Comparison of ENCODE assay signal across 1 cellular context in the genomic region with DNA sequence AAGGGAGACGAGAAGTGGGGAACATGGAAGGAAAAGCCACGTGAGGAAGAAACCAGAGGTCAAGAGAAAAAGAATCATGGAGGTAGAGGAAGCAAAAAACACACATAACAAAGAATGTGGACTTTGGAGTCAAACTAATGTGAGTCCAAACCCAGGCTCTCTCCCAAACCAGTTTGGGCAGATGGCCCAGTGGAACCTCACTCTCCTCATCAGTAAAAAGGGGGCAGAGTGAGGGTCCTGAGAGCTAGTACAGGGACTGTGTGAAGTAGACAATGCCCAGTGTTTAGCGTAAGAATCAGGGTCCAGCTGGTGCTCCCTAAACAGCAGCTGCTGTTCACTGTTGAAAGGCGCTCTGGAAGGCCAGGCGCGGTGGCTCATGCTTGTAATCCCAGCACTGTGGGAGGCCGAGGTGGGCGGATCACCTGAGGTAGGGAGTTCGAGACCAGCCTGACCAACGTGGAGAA.
TF ChIP-seq lines count a peak whose summit lies in the region.
"Not testable (repeated sequence)": the region's sequence is repeated elsewhere in the genome, so short reads cannot be mapped to it uniquely, and the experiment has no call there.

No MANE protein-coding gene starts in this region.

TF ChIP-seq in HepG2, 621 proteins besides CTCF, POLR2A, EP300 and RAD21 (continues in another document):
- TF ChIP-seq, protein P1, sequence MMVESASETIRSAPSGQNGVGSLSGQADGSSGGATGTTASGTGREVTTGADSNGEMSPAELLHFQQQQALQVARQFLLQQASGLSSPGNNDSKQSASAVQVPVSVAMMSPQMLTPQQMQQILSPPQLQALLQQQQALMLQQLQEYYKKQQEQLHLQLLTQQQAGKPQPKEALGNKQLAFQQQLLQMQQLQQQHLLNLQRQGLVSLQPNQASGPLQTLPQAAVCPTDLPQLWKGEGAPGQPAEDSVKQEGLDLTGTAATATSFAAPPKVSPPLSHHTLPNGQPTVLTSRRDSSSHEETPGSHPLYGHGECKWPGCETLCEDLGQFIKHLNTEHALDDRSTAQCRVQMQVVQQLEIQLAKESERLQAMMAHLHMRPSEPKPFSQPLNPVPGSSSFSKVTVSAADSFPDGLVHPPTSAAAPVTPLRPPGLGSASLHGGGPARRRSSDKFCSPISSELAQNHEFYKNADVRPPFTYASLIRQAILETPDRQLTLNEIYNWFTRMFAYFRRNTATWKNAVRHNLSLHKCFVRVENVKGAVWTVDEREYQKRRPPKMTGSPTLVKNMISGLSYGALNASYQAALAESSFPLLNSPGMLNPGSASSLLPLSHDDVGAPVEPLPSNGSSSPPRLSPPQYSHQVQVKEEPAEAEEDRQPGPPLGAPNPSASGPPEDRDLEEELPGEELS (CRISPR knock-in tag; IDR thresholded peaks at IDR 0.05), result 0 out of 2 replicates have a peak, but pooled peaks have one; percentile 31
- TF ChIP-seq ZBTB33 (CRISPR knock-in tag; IDR thresholded peaks at IDR 0.05) (peak; percentile 96), ZGPAT (CRISPR knock-in tag; IDR thresholded peaks at IDR 0.05) (0 out of 2 replicates have a peak, but pooled peaks have one; percentile 13), SOX13 (CRISPR knock-in tag; conservative IDR thresholded peaks at IDR 0.05 in 1 of 2, IDR thresholded peaks at IDR 0.05 in 1 of 2) (peak in 1 of 2 experiments; percentile 41; a peak in 1 of 4 replicates), REPIN1 (CRISPR knock-in tag; IDR thresholded peaks at IDR 0.05; ENCODE audit: borderline replicate concordance, low read depth) (0 out of 2 replicates have a peak, but pooled peaks have one; percentile 7), ZNF83 (CRISPR knock-in tag; IDR thresholded peaks at IDR 0.05; ENCODE audit: borderline replicate concordance) (0 out of 2 replicates have a peak, but pooled peaks have one; percentile 42), CREB3 (CRISPR knock-in tag; IDR thresholded peaks at IDR 0.05) (0 out of 2 replicates have a peak, but pooled peaks have one; percentile 39), ZNF263 (CRISPR knock-in tag; IDR thresholded peaks at IDR 0.05) (peak; percentile 94), TBX2 (CRISPR knock-in tag; IDR thresholded peaks at IDR 0.05; ENCODE audit: borderline replicate concordance) (peak; percentile 22; the same call in 1 of the 2 replicates), ZNF775 (CRISPR knock-in tag; IDR thresholded peaks at IDR 0.05; ENCODE audit: borderline replicate concordance) (peak; percentile 82; the same call in 1 of the 2 replicates), KDM6A (CRISPR knock-in tag; IDR thresholded peaks at IDR 0.05; ENCODE audit: low read depth) (peak; percentile 23; the same call in 1 of the 2 replicates), ISL2 (CRISPR knock-in tag; IDR thresholded peaks at IDR 0.05) (0 out of 2 replicates have a peak, but pooled peaks have one; percentile 45), PHF21A (CRISPR knock-in tag; IDR thresholded peaks at IDR 0.05) (0 out of 2 replicates have a peak, but pooled peaks have one; percentile 43), BCL6 (CRISPR knock-in tag; IDR thresholded peaks at IDR 0.05) (peak; percentile 39; the same call in 1 of the 2 replicates), NCOA2 (CRISPR knock-in tag; IDR thresholded peaks at IDR 0.05) (peak; percentile 49; the same call in 1 of the 2 replicates), ZNF543 (CRISPR knock-in tag; IDR thresholded peaks at IDR 0.05) (0 out of 2 replicates have a peak, but pooled peaks have one; percentile 69), SOX6 (CRISPR knock-in tag; IDR thresholded peaks at IDR 0.05) (peak; percentile 27; the same call in 1 of the 2 replicates), TAF1 (CRISPR knock-in tag; IDR thresholded peaks at IDR 0.05) (0 out of 2 replicates have a peak, but pooled peaks have one; percentile 22), MED1 (CRISPR knock-in tag; IDR thresholded peaks at IDR 0.05) (peak; percentile 33), NR2F6 (CRISPR knock-in tag; IDR thresholded peaks at IDR 0.05) (peak; percentile 42; the same call in 1 of the 2 replicates), IRF2 (CRISPR knock-in tag; IDR thresholded peaks at IDR 0.05) (peak; percentile 51; the same call in 1 of the 2 replicates), ZNF547 (CRISPR knock-in tag; IDR thresholded peaks at IDR 0.05) (0 out of 2 replicates have a peak, but pooled peaks have one; percentile 34), ZSCAN20 (CRISPR knock-in tag; IDR thresholded peaks at IDR 0.05; ENCODE audit: borderline replicate concordance) (peak; percentile 99), TFE3 (CRISPR knock-in tag; IDR thresholded peaks at IDR 0.05) (0 out of 2 replicates have a peak, but pooled peaks have one; percentile 17), HOXD1 (CRISPR knock-in tag; IDR thresholded peaks at IDR 0.05) (0 out of 2 replicates have a peak, but pooled peaks have one; percentile 23), DMAP1 (CRISPR knock-in tag; IDR thresholded peaks at IDR 0.05) (peak; percentile 14; the same call in 1 of the 2 replicates), ZKSCAN8 (CRISPR knock-in tag; IDR thresholded peaks at IDR 0.05; ENCODE audit: borderline replicate concordance) (0 out of 2 replicates have a peak, but pooled peaks have one; percentile 54)
- TF ChIP-seq SOX13, SOX6, NR2F6 (IDR thresholded peaks at IDR 0.05): not testable (repeated sequence)
- TF ChIP-seq, protein P2, sequence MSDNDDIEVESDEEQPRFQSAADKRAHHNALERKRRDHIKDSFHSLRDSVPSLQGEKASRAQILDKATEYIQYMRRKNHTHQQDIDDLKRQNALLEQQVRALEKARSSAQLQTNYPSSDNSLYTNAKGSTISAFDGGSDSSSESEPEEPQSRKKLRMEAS (IDR thresholded peaks at IDR 0.05), result peak; percentile 47; the same call in 1 of the 2 replicates
- TF ChIP-seq, protein P3, sequence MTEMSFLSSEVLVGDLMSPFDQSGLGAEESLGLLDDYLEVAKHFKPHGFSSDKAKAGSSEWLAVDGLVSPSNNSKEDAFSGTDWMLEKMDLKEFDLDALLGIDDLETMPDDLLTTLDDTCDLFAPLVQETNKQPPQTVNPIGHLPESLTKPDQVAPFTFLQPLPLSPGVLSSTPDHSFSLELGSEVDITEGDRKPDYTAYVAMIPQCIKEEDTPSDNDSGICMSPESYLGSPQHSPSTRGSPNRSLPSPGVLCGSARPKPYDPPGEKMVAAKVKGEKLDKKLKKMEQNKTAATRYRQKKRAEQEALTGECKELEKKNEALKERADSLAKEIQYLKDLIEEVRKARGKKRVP (CRISPR knock-in tag; IDR thresholded peaks at IDR 0.05), result 0 out of 4 replicates have a peak, but pooled peaks of 1 of the 2 experiments have one; percentile 16
- TF ChIP-seq, protein P4, sequence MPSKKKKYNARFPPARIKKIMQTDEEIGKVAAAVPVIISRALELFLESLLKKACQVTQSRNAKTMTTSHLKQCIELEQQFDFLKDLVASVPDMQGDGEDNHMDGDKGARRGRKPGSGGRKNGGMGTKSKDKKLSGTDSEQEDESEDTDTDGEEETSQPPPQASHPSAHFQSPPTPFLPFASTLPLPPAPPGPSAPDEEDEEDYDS (CRISPR knock-in tag; IDR thresholded peaks at IDR 0.05), result 0 out of 2 replicates have a peak, but pooled peaks have one; percentile 44
- TF ChIP-seq, protein P5, sequence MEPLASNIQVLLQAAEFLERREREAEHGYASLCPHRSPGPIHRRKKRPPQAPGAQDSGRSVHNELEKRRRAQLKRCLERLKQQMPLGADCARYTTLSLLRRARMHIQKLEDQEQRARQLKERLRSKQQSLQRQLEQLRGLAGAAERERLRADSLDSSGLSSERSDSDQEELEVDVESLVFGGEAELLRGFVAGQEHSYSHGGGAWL (CRISPR knock-in tag; IDR thresholded peaks at IDR 0.05), result 0 out of 2 replicates have a peak, but pooled peaks have one; percentile 27
- TF ChIP-seq, protein P6, sequence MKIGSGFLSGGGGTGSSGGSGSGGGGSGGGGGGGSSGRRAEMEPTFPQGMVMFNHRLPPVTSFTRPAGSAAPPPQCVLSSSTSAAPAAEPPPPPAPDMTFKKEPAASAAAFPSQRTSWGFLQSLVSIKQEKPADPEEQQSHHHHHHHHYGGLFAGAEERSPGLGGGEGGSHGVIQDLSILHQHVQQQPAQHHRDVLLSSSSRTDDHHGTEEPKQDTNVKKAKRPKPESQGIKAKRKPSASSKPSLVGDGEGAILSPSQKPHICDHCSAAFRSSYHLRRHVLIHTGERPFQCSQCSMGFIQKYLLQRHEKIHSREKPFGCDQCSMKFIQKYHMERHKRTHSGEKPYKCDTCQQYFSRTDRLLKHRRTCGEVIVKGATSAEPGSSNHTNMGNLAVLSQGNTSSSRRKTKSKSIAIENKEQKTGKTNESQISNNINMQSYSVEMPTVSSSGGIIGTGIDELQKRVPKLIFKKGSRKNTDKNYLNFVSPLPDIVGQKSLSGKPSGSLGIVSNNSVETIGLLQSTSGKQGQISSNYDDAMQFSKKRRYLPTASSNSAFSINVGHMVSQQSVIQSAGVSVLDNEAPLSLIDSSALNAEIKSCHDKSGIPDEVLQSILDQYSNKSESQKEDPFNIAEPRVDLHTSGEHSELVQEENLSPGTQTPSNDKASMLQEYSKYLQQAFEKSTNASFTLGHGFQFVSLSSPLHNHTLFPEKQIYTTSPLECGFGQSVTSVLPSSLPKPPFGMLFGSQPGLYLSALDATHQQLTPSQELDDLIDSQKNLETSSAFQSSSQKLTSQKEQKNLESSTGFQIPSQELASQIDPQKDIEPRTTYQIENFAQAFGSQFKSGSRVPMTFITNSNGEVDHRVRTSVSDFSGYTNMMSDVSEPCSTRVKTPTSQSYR (CRISPR knock-in tag; IDR thresholded peaks at IDR 0.05; ENCODE audit: borderline replicate concordance), result 0 out of 2 replicates have a peak, but pooled peaks have one; percentile 15
- TF ChIP-seq, protein P7, sequence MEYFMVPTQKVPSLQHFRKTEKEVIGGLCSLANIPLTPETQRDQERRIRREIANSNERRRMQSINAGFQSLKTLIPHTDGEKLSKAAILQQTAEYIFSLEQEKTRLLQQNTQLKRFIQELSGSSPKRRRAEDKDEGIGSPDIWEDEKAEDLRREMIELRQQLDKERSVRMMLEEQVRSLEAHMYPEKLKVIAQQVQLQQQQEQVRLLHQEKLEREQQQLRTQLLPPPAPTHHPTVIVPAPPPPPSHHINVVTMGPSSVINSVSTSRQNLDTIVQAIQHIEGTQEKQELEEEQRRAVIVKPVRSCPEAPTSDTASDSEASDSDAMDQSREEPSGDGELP (IDR thresholded peaks at IDR 0.05; ENCODE audit: borderline replicate concordance, low read depth), result peak; percentile 31; the same call in 1 of the 2 replicates
